ENCODE assay signal across 2 cellular contexts in genomic region chr3:36906504-36907149, GRCh38.
TF ChIP-seq lines count a peak whose summit lies in the region.

No MANE protein-coding gene starts in this region.

TF ChIP-seq in liver, 16 proteins besides CTCF, POLR2A, EP300 and RAD21 (continued from another document):
- no peak for TF ChIP-seq REST (IDR thresholded peaks at IDR 0.05)

TF ChIP-seq in HepG2, 621 proteins besides CTCF, POLR2A, EP300 and RAD21 (continued from another document):
- TF ChIP-seq, protein P1, sequence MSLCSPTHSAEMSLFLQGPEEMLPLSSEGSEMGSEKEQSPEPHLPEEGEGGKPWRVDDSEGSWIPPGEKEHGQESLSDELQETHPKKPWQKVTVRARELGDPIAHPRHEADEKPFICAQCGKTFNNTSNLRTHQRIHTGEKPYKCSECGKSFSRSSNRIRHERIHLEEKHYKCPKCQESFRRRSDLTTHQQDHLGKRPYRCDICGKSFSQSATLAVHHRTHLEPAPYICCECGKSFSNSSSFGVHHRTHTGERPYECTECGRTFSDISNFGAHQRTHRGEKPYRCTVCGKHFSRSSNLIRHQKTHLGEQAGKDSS (CRISPR knock-in tag; IDR thresholded peaks at IDR 0.05; ENCODE audit: borderline replicate concordance, low read depth): no peak
